In genomic region chrX:144566592-144566991, GRCh38 we compare ENCODE assay signal across 26 cellular contexts.
DNase-seq lines count a peak whose midpoint lies in the region; ATAC-seq and TF ChIP-seq lines count a peak whose summit lies in the region.
"Had no signal": no experiment of that assay in that cellular context is flagged by ENCODE, and none has a peak within 500 bp of the region (broad histone marks: within the 10 kb centered on the region; RNA-seq: fewer than 3 reads in every experiment).

No MANE protein-coding gene starts in this region.

- no peak overlapping the region for H3K4me3 ChIP-seq in DOHH2 (ENCODE audit: low read length)
- no peak overlapping the region for H3K4me3 ChIP-seq in mesendoderm (ENCODE audit: low read length)
- no peak overlapping the region for H3K4me3 ChIP-seq in naive thymus-derived CD4-positive, alpha-beta T cell (ENCODE audit: low read length)
- H3K4me3 ChIP-seq: colonic mucosa, gastrocnemius medialis, GM23248, mucosa of descending colon, right lobe of liver, SK-N-MC had no signal

- no peak overlapping the region for H3K18ac ChIP-seq in mesendoderm (ENCODE audit: low read length)

- H2BK120ac ChIP-seq in mesendoderm (ENCODE audit: low read depth, low read length) = no peak overlapping the region

- peaks cover 0 to 6% (median 3%) of the 10 kb centered on the region in 11 donors for H3K9me3 Mint-ChIP-seq in naive thymus-derived CD4-positive, alpha-beta T cell
- H3K9me3 Mint-ChIP-seq: activated CD4-positive, alpha-beta T cell treated with anti-CD3 and anti-CD28 coated beads, Interleukin-2, amount 10 ng/mL, durations not matched to agents 24 days and 14 days had no signal

- H3K27ac Mint-ChIP-seq in naive thymus-derived CD4-positive, alpha-beta T cell = no peak overlapping the region
- H3K27ac Mint-ChIP-seq: activated CD4-positive, alpha-beta T cell treated with anti-CD3 and anti-CD28 coated beads, Interleukin-2, amount 10 ng/mL, durations not matched to agents 24 days and 14 days; activated naive CD4-positive, alpha-beta T cell treated with anti-CD3 and anti-CD28 coated beads, Interleukin-2, amount 10 ng/mL, durations not matched to agents 7 days and 5 days; activated T-helper 1 cell treated with anti-CD3 and anti-CD28 coated beads, Interleukin-12 subunit alpha, Interleukin-12 subunit beta, Interleukin-2, Interleukin-4 antibody, amounts not matched to agents 30 ng/mL and 10 ng/mL and 1 ng/mL, durations not matched to agents 14 hours and 24 hours and 36 hours; CD8-positive, alpha-beta T cell; stimulated activated naive B cell treated with anti-CD40 and anti-IgM and Interleukin-4, amounts not matched to agents 10 μg/mL and 1 μg/mL and 100 μg/mL, for 72 hours had no signal

- H3K23ac ChIP-seq in mesendoderm (ENCODE audit: low read length) = no peak overlapping the region

- POLR2A ChIA-PET in naive thymus-derived CD4-positive, alpha-beta T cell (lab: Charles Lee) = no interaction called here

- H3K4me1 ChIP-seq in DOHH2 (ENCODE audit: control insufficient read depth, low read length) = no peaks in the 10 kb centered on the region
- H3K4me1 ChIP-seq in mesendoderm (ENCODE audit: control insufficient read depth, low read depth, low read length) = no peaks in the 10 kb centered on the region
- H3K4me1 ChIP-seq in naive thymus-derived CD4-positive, alpha-beta T cell (ENCODE audit: control insufficient read depth in 2 of 2, insufficient read depth in 2 of 2, low read length in 2 of 2) = no peaks in the 10 kb centered on the region
- H3K4me1 ChIP-seq: colonic mucosa, gastrocnemius medialis, parathyroid adenoma, right lobe of liver had no signal

- H3K27ac ChIP-seq in DOHH2 (ENCODE audit: low read depth, low read length) (no peak overlapping the region), mesendoderm (ENCODE audit: low read depth, low read length) (no peak overlapping the region)
- no peak overlapping the region for H3K27ac ChIP-seq in naive thymus-derived CD4-positive, alpha-beta T cell (ENCODE audit: low read depth, low read length)
- H3K27ac ChIP-seq: colonic mucosa, gastrocnemius medialis, GM23248, KMS-11, parathyroid adenoma, right lobe of liver, SK-N-MC had no signal

- H3K36me3 Mint-ChIP-seq in naive thymus-derived CD4-positive, alpha-beta T cell = no peaks in the 10 kb centered on the region
- H3K36me3 Mint-ChIP-seq: activated naive CD4-positive, alpha-beta T cell treated with anti-CD3 and anti-CD28 coated beads, Interleukin-2, amount 10 ng/mL, durations not matched to agents 7 days and 5 days; CD8-positive, alpha-beta T cell; stimulated activated naive B cell treated with anti-CD40 and anti-IgM and Interleukin-4, amounts not matched to agents 10 μg/mL and 1 μg/mL and 100 μg/mL, for 72 hours had no signal

- no peak overlapping the region for H3K4me3 Mint-ChIP-seq in naive thymus-derived CD4-positive, alpha-beta T cell
- H3K4me3 Mint-ChIP-seq: activated CD4-positive, alpha-beta T cell treated with anti-CD3 and anti-CD28 coated beads, Interleukin-2, amount 10 ng/mL, durations not matched to agents 24 days and 14 days; activated naive CD4-positive, alpha-beta T cell treated with anti-CD3 and anti-CD28 coated beads, Interleukin-2, amount 10 ng/mL, durations not matched to agents 7 days and 5 days; activated T-helper 1 cell treated with anti-CD3 and anti-CD28 coated beads, Interleukin-12 subunit alpha, Interleukin-12 subunit beta, Interleukin-2, Interleukin-4 antibody, amounts not matched to agents 30 ng/mL and 10 ng/mL and 1 ng/mL, durations not matched to agents 14 hours and 24 hours and 36 hours; CD8-positive, alpha-beta T cell; stimulated activated naive B cell treated with anti-CD40 and anti-IgM and Interleukin-4, amounts not matched to agents 10 μg/mL and 1 μg/mL and 100 μg/mL, for 72 hours had no signal

- H4K8ac ChIP-seq in mesendoderm (ENCODE audit: low read depth, low read length) = no peak overlapping the region

- TF ChIP-seq CTCF in DOHH2 (IDR thresholded peaks at IDR 0.05; ENCODE audit: low read depth, low read length, poor library complexity, severe bottlenecking) = peak; percentile 18

- ATAC-seq in naive thymus-derived CD4-positive, alpha-beta T cell = no peak
- ATAC-seq: CD8-positive, alpha-beta T cell; esophagus mucosa; gastrocnemius medialis; mucosa of descending colon; right lobe of liver; stimulated activated naive B cell treated with anti-CD40 and anti-IgM and Interleukin-4, amounts not matched to agents 10 μg/mL and 1 μg/mL and 100 μg/mL, for 72 hours had no signal

- no peaks in the 10 kb centered on the region for H3K9me2 ChIP-seq in DOHH2 (replicated peaks; ENCODE audit: control insufficient read depth, low read length)

- no peak overlapping the region for H4K5ac ChIP-seq in mesendoderm (ENCODE audit: low read length)

- H3K4me2 ChIP-seq in DOHH2 (ENCODE audit: low read length) (no peak overlapping the region), mesendoderm (ENCODE audit: low read length) (no peak overlapping the region)
- H3K4me2 ChIP-seq: KMS-11 had no signal

- H3K36me3 ChIP-seq in DOHH2 (ENCODE audit: control insufficient read depth, low read length) (no peaks in the 10 kb centered on the region), mesendoderm (ENCODE audit: control insufficient read depth, insufficient read depth, low read length) (no peaks in the 10 kb centered on the region)
- H3K36me3 ChIP-seq in naive thymus-derived CD4-positive, alpha-beta T cell (ENCODE audit: control insufficient read depth in 2 of 3, insufficient read depth in 3 of 3, low read length in 3 of 3) = no peaks in the 10 kb centered on the region
- H3K36me3 ChIP-seq: colonic mucosa, gastrocnemius medialis, right lobe of liver had no signal

- H3K56ac ChIP-seq in mesendoderm (ENCODE audit: low read length) = no peak overlapping the region

- no peak overlapping the region for H3K4ac ChIP-seq in mesendoderm (ENCODE audit: low read depth, low read length)

- H3K27me3 Mint-ChIP-seq in naive thymus-derived CD4-positive, alpha-beta T cell = no peaks in the 10 kb centered on the region
- H3K27me3 Mint-ChIP-seq: activated CD4-positive, alpha-beta T cell treated with anti-CD3 and anti-CD28 coated beads, Interleukin-2, amount 10 ng/mL, durations not matched to agents 24 days and 14 days; activated naive CD4-positive, alpha-beta T cell treated with anti-CD3 and anti-CD28 coated beads, Interleukin-2, amount 10 ng/mL, durations not matched to agents 7 days and 5 days; stimulated activated naive B cell treated with anti-CD40 and anti-IgM and Interleukin-4, amounts not matched to agents 10 μg/mL and 1 μg/mL and 100 μg/mL, for 72 hours had no signal

- no peaks in the 10 kb centered on the region for H4K20me1 ChIP-seq in DOHH2 (ENCODE audit: control insufficient read depth, insufficient read depth, low read depth, low read length)

- in situ Hi-C loops in SK-MEL-5 (cut with HindIII; ENCODE audit: low pct_unique_long_range_greater_than_20kb, low sequenced_read_pairs) = no loop called here

- no CpG with 5 or more reads among the region's 7 CpGs for WGBS in mesendoderm (ENCODE audit: extremely low coverage, insufficient coverage, low lambda C conversion rate)

- DNase-seq in HT-29 (ENCODE audit: low spot score) (peak; percentile 26), SK-MEL-5 (ENCODE audit: low read depth, low spot score) (peak; percentile 44), mesendoderm (peak; percentile 19), HPDE6-E6E7 (ENCODE audit: extremely low spot score) (no peak), superior temporal gyrus (ENCODE audit: extremely low spot score) (no peak)
- DNase-seq in naive thymus-derived CD4-positive, alpha-beta T cell = no peak
- DNase-seq: activated CD4-positive, alpha-beta T cell treated with anti-CD3 and anti-CD28 coated beads, Interleukin-2, amount 10 ng/mL, durations not matched to agents 24 days and 14 days; activated naive CD4-positive, alpha-beta T cell treated with anti-CD3 and anti-CD28 coated beads, Interleukin-2, amount 10 ng/mL, durations not matched to agents 7 days and 5 days; CD8-positive, alpha-beta T cell; colonic mucosa; DMS79; effector memory CD4-positive, alpha-beta T cell; gastrocnemius medialis; GM23248; mucosa of descending colon; NCI-H1694; right lobe of liver; stimulated activated CD4-positive, alpha-beta T cell treated with anti-CD3 and anti-CD28 coated beads, Interleukin-12 subunit alpha, Interleukin-12 subunit beta, amount 100 ng/mL, for 4 hours; stimulated activated CD4-positive, alpha-beta T cell treated with anti-CD3 and anti-CD28 coated beads, Interleukin-4, amount 100 ng/mL, for 24 hours; stimulated activated naive B cell treated with anti-CD40 and anti-IgM and Interleukin-4, amounts not matched to agents 10 μg/mL and 1 μg/mL and 100 μg/mL, for 72 hours had no signal

- H3F3A ChIP-seq in DOHH2 (ENCODE audit: control insufficient read depth, insufficient read depth) = no peaks in the 10 kb centered on the region

- no peaks in the 10 kb centered on the region for H3K9me3 ChIP-seq in DOHH2 (ENCODE audit: control insufficient read depth, insufficient read depth, low read length)
- no peaks in the 10 kb centered on the region for H3K9me3 ChIP-seq in naive thymus-derived CD4-positive, alpha-beta T cell (ENCODE audit: control insufficient read depth in 2 of 3, low read length in 3 of 3)
- H3K9me3 ChIP-seq: colonic mucosa, gastrocnemius medialis, right lobe of liver had no signal

- no peaks in the 10 kb centered on the region for H3K79me1 ChIP-seq in mesendoderm (ENCODE audit: low read length)

- H3K9ac ChIP-seq in mesendoderm (ENCODE audit: low read length) = no peak overlapping the region
- H3K9ac ChIP-seq: GM23248, KMS-11, parathyroid adenoma had no signal

- H3K79me2 ChIP-seq in DOHH2 (ENCODE audit: control insufficient read depth, low read length) (no peaks in the 10 kb centered on the region), mesendoderm (ENCODE audit: control insufficient read depth, insufficient read depth, low read length) (no peaks in the 10 kb centered on the region)
- H3K79me2 ChIP-seq: parathyroid adenoma had no signal

- no peak overlapping the region for H2BK15ac ChIP-seq in mesendoderm (replicated peaks; ENCODE audit: low read depth)

- H3K4me1 Mint-ChIP-seq in naive thymus-derived CD4-positive, alpha-beta T cell = no peaks in the 10 kb centered on the region
- H3K4me1 Mint-ChIP-seq: activated CD4-positive, alpha-beta T cell treated with anti-CD3 and anti-CD28 coated beads, Interleukin-2, amount 10 ng/mL, durations not matched to agents 24 days and 14 days; activated naive CD4-positive, alpha-beta T cell treated with anti-CD3 and anti-CD28 coated beads, Interleukin-2, amount 10 ng/mL, durations not matched to agents 7 days and 5 days; stimulated activated naive B cell treated with anti-CD40 and anti-IgM and Interleukin-4, amounts not matched to agents 10 μg/mL and 1 μg/mL and 100 μg/mL, for 72 hours had no signal

- H3K27me3 ChIP-seq in DOHH2 (ENCODE audit: control insufficient read depth, low read length) (no peaks in the 10 kb centered on the region), mesendoderm (ENCODE audit: insufficient read depth, low read length, poor library complexity) (no peaks in the 10 kb centered on the region)
- no peaks in the 10 kb centered on the region for H3K27me3 ChIP-seq in naive thymus-derived CD4-positive, alpha-beta T cell (ENCODE audit: control insufficient read depth in 2 of 2, insufficient read depth in 2 of 2, low read length in 2 of 2)
- H3K27me3 ChIP-seq: colonic mucosa, gastrocnemius medialis, right lobe of liver had no signal

- no peak overlapping the region for H2BK5ac ChIP-seq in mesendoderm (ENCODE audit: low read length)

- H2AK5ac ChIP-seq in mesendoderm (ENCODE audit: low read length) = no peak overlapping the region

- CTCF ChIA-PET in naive thymus-derived CD4-positive, alpha-beta T cell (lab: Charles Lee) = no interaction called here

- intact Hi-C loops in naive thymus-derived CD4-positive, alpha-beta T cell (cut with micrococcal nuclease) = no loop called here

Comparison
In these comparisons a context has a peak if more than half of its experiments do, and no peak if none do; other contexts are left out.
1. DNase-seq: peak in HT-29 (single experiment), SK-MEL-5 (single experiment) and mesendoderm (single experiment); none in HPDE6-E6E7 (single experiment), naive thymus-derived CD4-positive, alpha-beta T cell (0 of 9) and superior temporal gyrus (single experiment).